13 cellular contexts compared by ENCODE assay signal in genomic region chr10:30028452-30029045, GRCh38. TPM values are rescaled to one million over a fixed set of nuclear protein-coding genes. Genes with fewer than 3 reads are reported as not detected.
DNase-seq lines count a peak whose midpoint lies in the region; ATAC-seq, FAIRE-seq and TF ChIP-seq lines count a peak whose summit lies in the region.
"Had no signal": no experiment of that assay in that cellular context is flagged by ENCODE, and none has a peak within 500 bp of the region (broad histone marks: within the 10 kb centered on the region; RNA-seq: fewer than 3 reads in every experiment).

No MANE protein-coding gene starts in this region.

- intact Hi-C loops in K562 (cut with micrococcal nuclease), result no loop called here

- no peak overlapping the region for H3K4me3 ChIP-seq in K562
- no peak overlapping the region for H3K4me3 ChIP-seq in lung
- H3K4me3 ChIP-seq in tibial nerve, result no peak overlapping the region

- H3K27ac ChIP-seq in K562 (ENCODE audit: extremely low read depth, low read depth, low read length) (no peak overlapping the region), lung (ENCODE audit: low read depth in 1 of 2, low read length in 1 of 2) (peak overlapping the region; percentile 49 to 60), tibial nerve (peak overlapping the region in 3 of 4 donors; percentile 47 to 64 (median 56))
- H3K27ac ChIP-seq: KMS-11 had no signal

- H3K9me3 ChIP-seq in K562 (replicated peaks; ENCODE audit: control insufficient read depth, insufficient read depth, low read depth, low read length) (no peaks in the 10 kb centered on the region), lung (ENCODE audit: control insufficient read depth in 2 of 2, insufficient read depth in 1 of 2, low read length in 1 of 2) (no peaks in the 10 kb centered on the region), tibial nerve (no peaks in the 10 kb centered on the region)

- H4K20me1 ChIP-seq in K562 (replicated peaks; ENCODE audit: control insufficient read depth, insufficient read depth, low read length), result 0 out of 2 replicates have a peak, but pooled peaks cover 3% of the 10 kb centered on the region

- no peak overlapping the region for H3K9ac ChIP-seq in K562 (ENCODE audit: insufficient read depth in 1 of 2, low read depth in 2 of 2, low read length in 2 of 2)
- H3K9ac ChIP-seq: KMS-11 had no signal

- H3K79me2 ChIP-seq in K562 (ENCODE audit: control insufficient read depth, insufficient read depth, low read length), result no peaks in the 10 kb centered on the region

- TF ChIP-seq RAD21 in K562 (CRISPR knock-in tag; conservative IDR thresholded peaks at IDR 0.05 in 1 of 2, IDR thresholded peaks at IDR 0.05 in 1 of 2), result no peak

- DNase-seq in activated T-cell treated with anti-CD3 and anti-CD28 coated beads, Interleukin-2, amount 50 U/mL, for 72 hours, result no peak
- no peak for DNase-seq in activated T-cell treated with anti-CD3 and anti-CD28 coated beads for 4 hours
- no peak for DNase-seq in K562 (ENCODE audit: extremely low read depth in 1 of 4, low spot score in 3 of 4)
- no peak for DNase-seq in lung (ENCODE audit: low spot score)
- DNase-seq in tibial nerve (ENCODE audit: low spot score in 2 of 2), result no peak
- no peak for DNase-seq in iPS-NIHi11 (ENCODE audit: low spot score)
- no peak for DNase-seq in amygdala (lab: John Stamatoyannopoulos, UW)
- DNase-seq: NCI-H187, trophoblast cell had no signal

- no peaks in the 10 kb centered on the region for H3K9me1 ChIP-seq in K562 (ENCODE audit: control insufficient read depth, insufficient read depth, low read length)

- TF ChIP-seq CTCF in K562 (IDR thresholded peaks at IDR 0.05 in 2 of 3, conservative IDR thresholded peaks at IDR 0.05 in 1 of 3; ENCODE audit: insufficient read depth in 2 of 3, low read depth in 1 of 3, low read length in 3 of 3) (no peak), lung (IDR thresholded peaks at IDR 0.05; ENCODE audit: control extremely low read depth, extremely low read depth) (no peak), tibial nerve (IDR thresholded peaks at IDR 0.05) (no peak)

- BruUV-seq in K562 (replicated peaks; lab: Mats Ljungman, UMichigan), result no TSS peak

- no peak for TF ChIP-seq POLR2A in K562 (conservative IDR thresholded peaks at IDR 0.05)
- TF ChIP-seq POLR2A in tibial nerve (IDR thresholded peaks at IDR 0.05), result no peak

- ATAC-seq in activated T-cell treated with anti-CD3 and anti-CD28 coated beads, Interleukin-2, amount 50 U/mL, for 72 hours (replicated peaks in 1 of 2), result no peak
- no peak for ATAC-seq in K562
- ATAC-seq in lung (ENCODE audit: insufficient read depth, low FRiP score), result no peak
- no peak for ATAC-seq in HG03139 (IDR thresholded peaks at IDR 0.05; ENCODE audit: unreplicated experiment)

- H3K27ac Mint-ChIP-seq in activated T-cell treated with anti-CD3 and anti-CD28 coated beads, Interleukin-2, amount 50 U/mL, for 72 hours, result no peak overlapping the region

- WGBS in K562 (ENCODE audit: insufficient coverage, low coverage, missing lambda C conversion rate), result 6% methylated on average over 22 of the region's 22 CpGs
- 74 to 82% methylated on average over 22 of the region's 22 CpGs for WGBS in lung, 2 donors
- 60 to 63% methylated on average over 22 of the region's 22 CpGs for WGBS in tibial nerve, 2 donors

- POLR2A ChIA-PET in K562 (lab: Yijun Ruan, JAX), result no interaction called here

- H3K4me3 Mint-ChIP-seq in activated T-cell treated with anti-CD3 and anti-CD28 coated beads, Interleukin-2, amount 50 U/mL, for 72 hours, result peak overlapping the region; percentile 79 to 81

- H3K4me1 ChIP-seq in K562 (replicated peaks in 1 of 2; ENCODE audit: control insufficient read depth in 2 of 2, insufficient read depth in 2 of 2, low read length in 2 of 2) (peaks cover 2 to 13% of the 10 kb centered on the region in 2 experiments; a peak in 2 of 5 replicates), lung (ENCODE audit: control insufficient read depth in 2 of 2, insufficient read depth in 2 of 2, low read length in 2 of 2) (peaks cover 0 to 19% of the 10 kb centered on the region in 2 donors), tibial nerve (peaks cover 0 to 50% (median 14%) of the 10 kb centered on the region in 4 donors)

- peaks cover 36% of the 10 kb centered on the region for H3K4me1 Mint-ChIP-seq in activated T-cell treated with anti-CD3 and anti-CD28 coated beads, Interleukin-2, amount 50 U/mL, for 72 hours (ENCODE audit: low read depth)

- no peaks in the 10 kb centered on the region for H3K36me3 Mint-ChIP-seq in activated T-cell treated with anti-CD3 and anti-CD28 coated beads, Interleukin-2, amount 50 U/mL, for 72 hours (ENCODE audit: insufficient read depth in 2 of 2)

- H3K36me3 ChIP-seq in K562 (ENCODE audit: control insufficient read depth, insufficient read depth, low read length) (no peaks in the 10 kb centered on the region), lung (ENCODE audit: control insufficient read depth in 2 of 2, insufficient read depth in 2 of 2, low read length in 2 of 2) (peaks cover 0 to 2% of the 10 kb centered on the region in 2 donors), tibial nerve (no peaks in the 10 kb centered on the region)

- no peak overlapping the region for H3K4me2 ChIP-seq in K562 (ENCODE audit: insufficient read depth, low read length)
- H3K4me2 ChIP-seq: KMS-11 had no signal

- H3K9me3 Mint-ChIP-seq in activated T-cell treated with anti-CD3 and anti-CD28 coated beads, Interleukin-2, amount 50 U/mL, for 72 hours, result no peaks in the 10 kb centered on the region

- no peak for FAIRE-seq in K562 (lab: Jason Lieb, UNC)
- FAIRE-seq: colon had no signal

- TF ChIP-seq EP300 in K562 (IDR thresholded peaks at IDR 0.05; ENCODE audit: low read length) (no peak), tibial nerve (IDR thresholded peaks at IDR 0.05) (no peak)

- in situ Hi-C loops in K562 (cut with MboI), result no loop called here

- peaks cover 56% of the 10 kb centered on the region for H3K27me3 Mint-ChIP-seq in activated T-cell treated with anti-CD3 and anti-CD28 coated beads, Interleukin-2, amount 50 U/mL, for 72 hours (ENCODE audit: low read depth)

- H3K27me3 ChIP-seq in K562 (ENCODE audit: control insufficient read depth in 2 of 2, insufficient read depth in 2 of 2, low read length in 2 of 2) (peaks cover 50 to 54% of the 10 kb centered on the region in 2 experiments), lung (ENCODE audit: control insufficient read depth, insufficient read depth) (no peaks in the 10 kb centered on the region), tibial nerve (no peaks in the 10 kb centered on the region)

- no peak overlapping the region for H2AFZ ChIP-seq in K562 (ENCODE audit: low read depth, low read length)

- CTCF ChIA-PET in K562 (lab: Yijun Ruan, JAX; ENCODE audit: low intra/inter-chr PET ratio), result no interaction called here

TF ChIP-seq in K562, 482 proteins besides CTCF, POLR2A, EP300 and RAD21 (continues in another document):
- no peak for TF ChIP-seq PTRF (tag; IDR thresholded peaks at IDR 0.05)
- TF ChIP-seq SRSF7 (optimal IDR thresholded peaks at IDR 0.05; ENCODE audit: low read depth, low read length), result no peak
- peak; percentile 29; the same call in 1 of the 2 replicates for TF ChIP-seq PKNOX1 (IDR thresholded peaks at IDR 0.05)
- no peak for TF ChIP-seq FOXM1 (IDR thresholded peaks at IDR 0.05; ENCODE audit: low read depth)
- no peak for TF ChIP-seq FOXM1 (CRISPR knock-in tag; IDR thresholded peaks at IDR 0.05; ENCODE audit: low read depth)
- peak; percentile 39 for TF ChIP-seq MEIS2 (IDR thresholded peaks at IDR 0.05; ENCODE audit: partially characterized antibody)

RNA-seq across cellular contexts. Expression of gene JCAD, which starts 30.8 kb away (rescaled TPM):
- under 1 TPM; 0.05 to 0.29 TPM for total RNA-seq in activated T-cell treated with anti-CD3 and anti-CD28 coated beads, Interleukin-2, amount 50 U/mL, for 72 hours
- total RNA-seq in K562 (2011; cell fraction: chromatin; rRNA removed; ENCODE audit: low replicate concordance), result not detected in 2 replicates
- total RNA-seq in K562 (2011; cell fraction: nucleolus; rRNA removed), result not detected in 2 replicates
- not detected in 2 replicates for total RNA-seq in K562 (2011; cell fraction: nucleoplasm; rRNA removed)
- total RNA-seq in K562 (2014; rRNA removed) (not detected in 2 replicates), K562 (2014; rRNA removed; fragmentation: Illumina TruSeq; extraction: Trizol) (not detected in 2 replicates), K562 (2015; rRNA removed; fragmentation: Illumina TruSeq; extraction: Trizol) (not detected in 2 replicates), K562 (2021) (0.20 TPM in 1 of 2 replicates, not detected in the other), lung (10 to 100 TPM; 41.9 to 93.7 TPM), tibial nerve (10 to 100 TPM; 30.0 to 65.3 (median 44.2) TPM)
- polyA plus RNA-seq in K562 (2011; rRNA removed) (not detected in 2 replicates), K562 (2014; fragmentation: Illumina TruSeq; extraction: Trizol) (not detected in 2 replicates), K562 (2014; fragmentation: Nextera tagmentation; extraction: Ambion mirVana) (not detected), K562 (2014; rRNA removed) (0.38 TPM in 1 of 2 replicates, not detected in the other), lung (10 to 100 TPM; 11.3 to 12.2 TPM)
- polyA plus RNA-seq in K562 (2011; cell fraction: cytosol; rRNA removed), result not detected in 2 replicates
- not detected in 2 replicates for polyA plus RNA-seq in K562 (2011; cell fraction: nucleus; rRNA removed)
- polyA plus RNA-seq in K562 (2012), result not detected in 2 replicates
- 0.03 TPM in 1 of 2 replicates, not detected in the other for polyA minus RNA-seq in K562 (2011; rRNA and poly(A)+ RNA removed)
- polyA minus RNA-seq in K562 (2011; cell fraction: cytosol; rRNA and poly(A)+ RNA removed), result not detected in 2 replicates
- polyA minus RNA-seq in K562 (2011; cell fraction: nucleus; rRNA and poly(A)+ RNA removed), result not detected in 2 replicates
- total RNA-seq: G401 had no signal

Comparison
In these comparisons a context has a peak if more than half of its experiments do, and no peak if none do; other contexts are left out.
1. RNA of gene JCAD, which starts 30.8 kb away (total RNA-seq): 41.9 to 93.7 TPM in lung and 30.0 to 65.3 TPM in tibial nerve; 0.05 to 0.29 TPM in activated T-cell treated with anti-CD3 and anti-CD28 coated beads, Interleukin-2, amount 50 U/mL, for 72 hours and 0.20 TPM in K562; every median in the first group is over 10 times any median in the second.